ENCODE assay signal across 8 cellular contexts in the genomic region with DNA sequence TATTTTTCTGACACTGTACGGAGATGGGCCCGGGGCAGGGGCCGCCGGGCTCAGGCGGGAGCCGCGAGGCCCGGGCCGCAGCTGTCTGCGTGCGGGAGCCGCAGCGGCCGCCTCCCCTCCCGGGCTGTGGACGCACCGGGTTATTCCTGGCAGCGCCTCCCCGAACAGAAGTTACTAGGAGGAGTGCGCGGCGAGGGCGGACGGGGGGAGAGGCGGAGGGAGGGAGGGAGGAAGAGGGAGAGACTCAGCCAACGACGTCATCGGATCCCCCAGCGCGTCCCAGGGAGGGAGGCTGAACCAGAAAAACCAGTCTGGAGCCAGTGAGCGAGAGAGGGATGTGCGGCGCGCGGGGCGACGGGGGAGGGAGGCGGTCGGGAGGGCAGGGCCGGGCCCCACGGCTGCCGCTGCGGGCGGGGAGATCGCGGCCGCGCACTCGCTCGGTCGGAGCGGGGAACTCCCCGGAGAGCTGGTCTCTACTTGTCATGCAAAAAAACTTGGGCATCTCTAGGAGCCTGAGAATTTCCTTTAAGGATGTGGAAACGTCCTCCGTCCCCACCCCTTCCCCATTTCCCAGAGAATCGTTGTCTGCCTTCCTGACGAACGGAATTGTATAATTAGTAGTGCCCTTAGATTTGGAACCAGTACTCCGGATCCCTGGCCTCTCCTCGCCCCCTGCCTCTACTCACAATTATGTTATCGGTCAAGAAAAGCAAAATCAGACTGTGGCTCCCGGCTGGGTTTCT. TPM values are rescaled to one million over a fixed set of nuclear protein-coding genes. Genes with fewer than 3 reads are reported as not detected.
DNase-seq lines count a peak whose midpoint lies in the region; ATAC-seq, FAIRE-seq and TF ChIP-seq lines count a peak whose summit lies in the region.

No MANE protein-coding gene starts in this region.

- peaks cover 25 to 37% (median 28%) of the 10 kb centered on the region in 3 donors for H3K27me3 Mint-ChIP-seq in immature natural killer cell (ENCODE audit: low read depth in 3 of 3)

- TF ChIP-seq CTCF in cardiac fibroblast (IDR thresholded peaks at IDR 0.05; ENCODE audit: low read depth, low read length), result no peak

- H3K4me3 ChIP-seq in cardiac fibroblast (replicated peaks in 1 of 2; ENCODE audit: low read depth in 2 of 2, low read length in 2 of 2), result peak overlapping the region; percentile 91 to 99
- H3K4me3 ChIP-seq in small intestine (ENCODE audit: low read depth in 1 of 2, low read length in 2 of 2), result peak overlapping the region; percentile 75 to 99

- H3K27me3 ChIP-seq in small intestine (ENCODE audit: control insufficient read depth in 2 of 2, insufficient read depth in 2 of 2, low read length in 2 of 2), result no peaks in the 10 kb centered on the region

- H3K4me1 ChIP-seq in small intestine (ENCODE audit: control insufficient read depth in 2 of 2, insufficient read depth in 1 of 2, low read depth in 1 of 2, low read length in 1 of 2), result peaks cover 0 to 3% of the 10 kb centered on the region in 2 donors

- DNase-seq in NCI-H2107 treated with DMSO at 0.1 percent for 48 hours (lab: John Stamatoyannopoulos, UW; ENCODE audit: unreplicated experiment) (peak; percentile 84), cardiac fibroblast (ENCODE audit: low read depth in 2 of 2) (peak; percentile 98 to 99), immature natural killer cell (peak; percentile 88 to 90 (median 88)), small intestine (peak; percentile 98)
- DNase-seq in activated CD4-positive, CD25-positive, alpha-beta regulatory T cell (lab: John Stamatoyannopoulos, UW), result peak; percentile 67 to 77 (median 72)

- no peak for FAIRE-seq in small intestine (lab: Jason Lieb, UNC)

- peaks cover 36 to 43% of the 10 kb centered on the region in 2 donors for H3K4me1 Mint-ChIP-seq in immature natural killer cell

- no peaks in the 10 kb centered on the region for H3K36me3 ChIP-seq in small intestine (ENCODE audit: control insufficient read depth in 2 of 2, insufficient read depth in 2 of 2, low read length in 2 of 2)

- peak; percentile 27 for TF ChIP-seq POLR2A in GM15510 (IDR thresholded peaks at IDR 0.05; ENCODE audit: borderline replicate concordance, extremely low read depth, insufficient read length)

- WGBS in small intestine, 3 donors, result 0 to 1% (median 0%) methylated on average over 49 to 62 of the region's 62 CpGs

- ATAC-seq in HG02970 (IDR thresholded peaks at IDR 0.05; ENCODE audit: low FRiP score, unreplicated experiment), result peak; percentile 28
- ATAC-seq in GM19455 (IDR thresholded peaks at IDR 0.05; ENCODE audit: unreplicated experiment), result no peak

- peak overlapping the region; percentile 95 to 100 for H3K27ac ChIP-seq in small intestine (ENCODE audit: low read depth in 1 of 2, low read length in 1 of 2)

- H3K9me3 ChIP-seq in small intestine (ENCODE audit: control insufficient read depth, low read depth), result no peaks in the 10 kb centered on the region

- peak overlapping the region; percentile 93 to 98 (median 96) for H3K4me3 Mint-ChIP-seq in immature natural killer cell

- H3K27ac Mint-ChIP-seq in immature natural killer cell, result peak overlapping the region; percentile 96 to 100 (median 98)

- H3K9me3 Mint-ChIP-seq in immature natural killer cell, result peaks cover 0 to 2% (median 0%) of the 10 kb centered on the region in 6 donors

- H3K36me3 Mint-ChIP-seq in immature natural killer cell, result peaks cover 0 to 4% (median 0%) of the 10 kb centered on the region in 3 donors

RNA-seq across cellular contexts. Expression of a gene that starts 1.4 kb away (rescaled TPM):
- 1 to 10 TPM in 2 of 3 donors, under 1 TPM in 1; 0.13 to 4.6 (median 1.5) TPM for polyA plus RNA-seq in immature natural killer cell
- 1 to 10 TPM; 1.9 to 3.5 (median 2.7) TPM for polyA plus RNA-seq in small intestine
